In the genomic region with DNA sequence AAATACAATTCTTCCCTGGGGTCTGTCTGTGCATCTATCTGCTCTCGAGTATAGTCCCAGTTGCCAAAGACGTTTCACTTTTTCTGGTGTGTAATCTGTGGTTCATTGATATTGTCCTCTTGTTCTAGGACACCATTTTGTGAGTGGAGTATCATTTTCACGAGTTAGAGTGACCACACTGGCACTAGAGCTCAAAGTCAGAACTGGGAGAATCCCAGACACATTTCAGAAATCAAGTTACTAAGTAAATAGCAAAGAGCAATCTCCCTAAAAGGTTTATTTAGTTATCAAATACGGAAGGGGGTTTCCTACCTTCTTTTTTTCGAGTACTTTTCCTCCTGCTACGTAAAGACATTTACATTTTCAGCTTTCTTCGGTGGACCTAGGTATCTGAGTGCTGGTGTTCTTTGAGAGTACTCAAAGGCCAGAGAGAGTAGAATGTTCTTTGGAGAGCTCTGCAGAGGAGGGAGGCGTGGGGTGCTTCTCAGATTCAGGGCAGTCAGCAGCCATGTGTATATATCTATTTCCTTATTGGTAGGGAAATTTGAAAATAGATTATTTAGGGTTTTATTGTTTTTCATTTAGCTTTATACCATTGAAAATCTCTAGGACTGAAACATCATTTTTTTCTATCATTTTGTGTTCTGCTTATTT, we compare ENCODE assay signal across 19 cellular contexts. TPM values are rescaled to one million over a fixed set of nuclear protein-coding genes. Genes with fewer than 3 reads are reported as not detected.
DNase-seq lines count a peak whose midpoint lies in the region; TF ChIP-seq lines count a peak whose summit lies in the region.
"Had no signal": no experiment of that assay in that cellular context is flagged by ENCODE, and none has a peak within 500 bp of the region (broad histone marks: within the 10 kb centered on the region; RNA-seq: fewer than 3 reads in every experiment).

No MANE protein-coding gene starts in this region.

- no peaks in the 10 kb centered on the region for H3K36me3 Mint-ChIP-seq in activated naive CD8-positive, alpha-beta T cell treated with anti-CD3 and anti-CD28 coated beads for 36 hours

- H3K79me1 ChIP-seq in neuronal stem cell (ENCODE audit: low read depth, low read length) = no peaks in the 10 kb centered on the region

- TF ChIP-seq RAD21 in liver (IDR thresholded peaks at IDR 0.05) = no peak

- H3K4me1 Mint-ChIP-seq in activated naive CD8-positive, alpha-beta T cell treated with anti-CD3 and anti-CD28 coated beads for 36 hours = no peaks in the 10 kb centered on the region

- TF ChIP-seq POLR2A in vagina (IDR thresholded peaks at IDR 0.05) = no peak

- peak; percentile 31 for DNase-seq in DMS53 treated with DMSO at 0.1 percent for 48 hours (lab: John Stamatoyannopoulos, UW; ENCODE audit: unreplicated experiment)
- DNase-seq in neuronal stem cell (ENCODE audit: low spot score) = no peak
- DNase-seq in activated naive CD8-positive, alpha-beta T cell treated with anti-CD3 and anti-CD28 coated beads for 36 hours = no peak
- no peak for DNase-seq in vagina (ENCODE audit: extremely low spot score in 2 of 2)
- no peak for DNase-seq in SK-N-DZ (ENCODE audit: low spot score)
- DNase-seq: BE2C, DMS79 treated with DMSO at 0.1 percent for 48 hours, H7, KG1, NCI-H1092, NCI-H1436, NCI-H2029, NCI-H2171 treated with DMSO at 0.1 percent for 48 hours, NCI-H446 treated with DMSO at 0.1 percent for 48 hours, NCI-H526 treated with DMSO at 0.1 percent for 48 hours, Peyer's patch had no signal

- H3K36me3 ChIP-seq in OCI-LY3 (replicated peaks; ENCODE audit: low read depth, low read length) (no peaks in the 10 kb centered on the region), liver (ENCODE audit: control insufficient read depth in 4 of 4, insufficient read depth in 3 of 4, low read depth in 1 of 4, low read length in 3 of 4) (no peaks in the 10 kb centered on the region), neuronal stem cell (replicated peaks in 1 of 2; ENCODE audit: control insufficient read depth in 2 of 2, insufficient read depth in 2 of 2, low read length in 2 of 2) (no peaks in the 10 kb centered on the region), vagina (no peaks in the 10 kb centered on the region)
- H3K36me3 ChIP-seq: BE2C, Peyer's patch had no signal

- no peaks in the 10 kb centered on the region for H3K27me3 ChIP-seq in OCI-LY3 (ENCODE audit: low read depth, low read length)
- H3K27me3 ChIP-seq in liver (ENCODE audit: control insufficient read depth in 4 of 4, insufficient read depth in 4 of 4, low read length in 3 of 4) = no peaks in the 10 kb centered on the region
- H3K27me3 ChIP-seq in neuronal stem cell (ENCODE audit: control insufficient read depth in 3 of 3, insufficient read depth in 3 of 3, low read depth in 1 of 3, low read length in 3 of 3) = peaks cover 0 to 4% (median 0%) of the 10 kb centered on the region in 3 experiments
- no peaks in the 10 kb centered on the region for H3K27me3 ChIP-seq in vagina
- H3K27me3 ChIP-seq: BE2C, Peyer's patch had no signal

- no peak overlapping the region for H4K8ac ChIP-seq in neuronal stem cell (ENCODE audit: low read depth, low read length)

- TF ChIP-seq CTCF in OCI-LY3 (IDR thresholded peaks at IDR 0.05; ENCODE audit: low read depth, low read length) = no peak
- no peak for TF ChIP-seq CTCF in liver (IDR thresholded peaks at IDR 0.05; ENCODE audit: low read depth, low read length, missing input control)
- TF ChIP-seq CTCF in vagina (IDR thresholded peaks at IDR 0.05) = no peak

- no peak overlapping the region for H2BK120ac ChIP-seq in neuronal stem cell (ENCODE audit: low read depth, low read length)

- no peaks in the 10 kb centered on the region for H3K9me3 Mint-ChIP-seq in activated naive CD8-positive, alpha-beta T cell treated with anti-CD3 and anti-CD28 coated beads for 36 hours

- peaks cover 31% of the 10 kb centered on the region for H3K27me3 Mint-ChIP-seq in activated naive CD8-positive, alpha-beta T cell treated with anti-CD3 and anti-CD28 coated beads for 36 hours

- no peak overlapping the region for H3K27ac Mint-ChIP-seq in activated naive CD8-positive, alpha-beta T cell treated with anti-CD3 and anti-CD28 coated beads for 36 hours

- H3K9me3 ChIP-seq in OCI-LY3 (ENCODE audit: insufficient read depth, low read length) (no peaks in the 10 kb centered on the region), liver (ENCODE audit: control insufficient read depth in 4 of 4, low read length in 3 of 4) (no peaks in the 10 kb centered on the region), neuronal stem cell (replicated peaks in 1 of 2; ENCODE audit: control insufficient read depth in 2 of 2, insufficient read depth in 1 of 2, low read depth in 1 of 2, low read length in 2 of 2) (no peaks in the 10 kb centered on the region), vagina (no peaks in the 10 kb centered on the region)
- H3K9me3 ChIP-seq: A549, BE2C, Peyer's patch had no signal

- no peak overlapping the region for H3K14ac ChIP-seq in neuronal stem cell (ENCODE audit: low read length)

- no peak overlapping the region for H3K4ac ChIP-seq in neuronal stem cell (ENCODE audit: low read length)

- H3K4me2 ChIP-seq in OCI-LY3 (ENCODE audit: low read length) (peak overlapping the region; percentile 57), neuronal stem cell (ENCODE audit: insufficient read depth, low read length, poor library complexity, severe bottlenecking) (no peak overlapping the region)
- H3K4me2 ChIP-seq: A549 had no signal

- peak overlapping the region; percentile 57 for H3K27ac ChIP-seq in OCI-LY3 (ENCODE audit: low read length)
- peak overlapping the region; percentile 55 to 69 for H3K27ac ChIP-seq in liver (ENCODE audit: low read depth in 1 of 2, low read length in 2 of 2)
- H3K27ac ChIP-seq in neuronal stem cell (replicated peaks; ENCODE audit: low read length) = no peak overlapping the region
- H3K27ac ChIP-seq in vagina = no peak overlapping the region
- H3K27ac ChIP-seq: A549, Peyer's patch had no signal

- H4K91ac ChIP-seq in neuronal stem cell (ENCODE audit: low read depth, low read length, poor library complexity) = no peak overlapping the region

- H2AFZ ChIP-seq in OCI-LY3 (ENCODE audit: low read depth, low read length) (peak overlapping the region; percentile 90), neuronal stem cell (ENCODE audit: low read length) (peak overlapping the region; percentile 53)

- 49% methylated on average over 8 of the region's 8 CpGs for WGBS in liver
- WGBS in neuronal stem cell (ENCODE audit: extremely low coverage in 2 of 2, insufficient read length in 2 of 2, insufficient replicate concordance in 1 of 2), 2 donors = no CpG with 5 or more reads among the region's 8 CpGs

- no peak overlapping the region for H3K4me3 Mint-ChIP-seq in activated naive CD8-positive, alpha-beta T cell treated with anti-CD3 and anti-CD28 coated beads for 36 hours

- no peak overlapping the region for H2BK5ac ChIP-seq in neuronal stem cell (ENCODE audit: low read length)

- no peaks in the 10 kb centered on the region for H3K79me2 ChIP-seq in OCI-LY3 (ENCODE audit: low read length)

- H3K9ac ChIP-seq in OCI-LY3 (ENCODE audit: low read length) = peak overlapping the region; percentile 19; the same call in 1 of the 2 replicates
- peak overlapping the region in 1 of 2 donors; percentile 61 for H3K9ac ChIP-seq in liver (ENCODE audit: low read depth in 1 of 2, low read length in 2 of 2)
- H3K9ac ChIP-seq in neuronal stem cell (ENCODE audit: low read depth, low read length, poor library complexity) = no peak overlapping the region

- no peaks in the 10 kb centered on the region for H4K20me1 ChIP-seq in OCI-LY3 (ENCODE audit: insufficient read depth, low read length)

- H3K18ac ChIP-seq in neuronal stem cell (ENCODE audit: low read length) = no peak overlapping the region

- H3K4me1 ChIP-seq in OCI-LY3 (ENCODE audit: low read length) = peaks cover 39% of the 10 kb centered on the region
- H3K4me1 ChIP-seq in liver (ENCODE audit: control insufficient read depth in 4 of 4, insufficient read depth in 4 of 4, low read length in 3 of 4) = peaks cover 0 to 20% (median 11%) of the 10 kb centered on the region in 4 donors
- no peaks in the 10 kb centered on the region for H3K4me1 ChIP-seq in neuronal stem cell (ENCODE audit: control insufficient read depth in 2 of 2, insufficient read depth in 1 of 2, low read depth in 1 of 2, low read length in 2 of 2)
- H3K4me1 ChIP-seq in vagina = no peaks in the 10 kb centered on the region
- H3K4me1 ChIP-seq: A549, BE2C, Peyer's patch had no signal

- intact Hi-C loops in vagina (cut with DNase I) = no loop called here

- H3K4me3 ChIP-seq in OCI-LY3 (ENCODE audit: low read length) = peak overlapping the region; percentile 25; the same call in 1 of the 2 replicates
- H3K4me3 ChIP-seq in liver (ENCODE audit: low read depth in 1 of 3, low read length in 3 of 3) = no peak overlapping the region
- no peak overlapping the region for H3K4me3 ChIP-seq in neuronal stem cell (ENCODE audit: low read length in 2 of 2)
- no peak overlapping the region for H3K4me3 ChIP-seq in vagina
- H3K4me3 ChIP-seq: A549, Peyer's patch had no signal

- H2BK15ac ChIP-seq in neuronal stem cell (ENCODE audit: low read length) = no peak overlapping the region

- H2AK5ac ChIP-seq in neuronal stem cell (ENCODE audit: low read depth, low read length) = no peak overlapping the region

- H2BK12ac ChIP-seq in neuronal stem cell (ENCODE audit: low read length) = no peak overlapping the region

- no peak overlapping the region for H3K23ac ChIP-seq in neuronal stem cell (ENCODE audit: low read depth, low read length, poor library complexity)

TF ChIP-seq in liver, 16 proteins besides CTCF, POLR2A, EP300 and RAD21 (continues in another document):
- peak; percentile 32 for TF ChIP-seq HNF4G (IDR thresholded peaks at IDR 0.05)
- peak; percentile 79 to 83 for TF ChIP-seq HNF4A (conservative IDR thresholded peaks at IDR 0.05)
- peak; percentile 92 for TF ChIP-seq YY1 (IDR thresholded peaks at IDR 0.05)
- TF ChIP-seq, protein P1, sequence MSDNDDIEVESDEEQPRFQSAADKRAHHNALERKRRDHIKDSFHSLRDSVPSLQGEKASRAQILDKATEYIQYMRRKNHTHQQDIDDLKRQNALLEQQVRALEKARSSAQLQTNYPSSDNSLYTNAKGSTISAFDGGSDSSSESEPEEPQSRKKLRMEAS (IDR thresholded peaks at IDR 0.05) = no peak
- no peak for TF ChIP-seq TAF1 (conservative IDR thresholded peaks at IDR 0.05)

RNA-seq across cellular contexts. Expression of a gene that starts 8.9 kb away (rescaled TPM):
- total RNA-seq in liver = 100 to 1,000 TPM; 221 to 378 TPM
- polyA plus RNA-seq in liver = 100 to 1,000 TPM; 228 to 248 TPM
- polyA plus RNA-seq in neuronal stem cell (2013, experiment 1 of 2) = 86.8 TPM
- polyA plus RNA-seq in neuronal stem cell (2013, experiment 2 of 2) = 85.4 TPM
- total RNA-seq in activated naive CD8-positive, alpha-beta T cell treated with anti-CD3 and anti-CD28 coated beads for 36 hours = 100 to 1,000 TPM; 578 to 584 TPM
- total RNA-seq in vagina = 156 TPM
- 706 and 861 TPM in 2 replicates for polyA plus RNA-seq in SK-N-DZ (2014; cell fraction: cytosol; rRNA removed)
- 392 and 549 TPM in 2 replicates for polyA plus RNA-seq in SK-N-DZ (2014; cell fraction: nucleus; rRNA removed)

RNA-seq across cellular contexts. Expression of a gene that starts 41.1 kb away (rescaled TPM):
- 10 to 100 TPM; 37.7 to 39.7 TPM for total RNA-seq in liver
- polyA plus RNA-seq in liver = 10 to 100 TPM; 21.7 to 24.5 TPM
- 63.9 TPM for polyA plus RNA-seq in neuronal stem cell (2013, experiment 1 of 2)
- polyA plus RNA-seq in neuronal stem cell (2013, experiment 2 of 2) = 63.0 TPM
- total RNA-seq in activated naive CD8-positive, alpha-beta T cell treated with anti-CD3 and anti-CD28 coated beads for 36 hours = 100 to 1,000 TPM; 256 TPM
- 60.6 TPM for total RNA-seq in vagina
- polyA plus RNA-seq in SK-N-DZ (2014; cell fraction: cytosol; rRNA removed) = 86.7 and 93.5 TPM in 2 replicates
- polyA plus RNA-seq in SK-N-DZ (2014; cell fraction: nucleus; rRNA removed) = 50.2 and 59.1 TPM in 2 replicates

Comparison
In these comparisons a context has a peak if more than half of its experiments do, and no peak if none do; other contexts are left out.
1. H3K27ac ChIP-seq: peak in OCI-LY3 (single experiment) and liver (2 of 2); none in neuronal stem cell (single experiment) and vagina (single experiment).